8 cellular contexts compared by ENCODE assay signal in the genomic region with DNA sequence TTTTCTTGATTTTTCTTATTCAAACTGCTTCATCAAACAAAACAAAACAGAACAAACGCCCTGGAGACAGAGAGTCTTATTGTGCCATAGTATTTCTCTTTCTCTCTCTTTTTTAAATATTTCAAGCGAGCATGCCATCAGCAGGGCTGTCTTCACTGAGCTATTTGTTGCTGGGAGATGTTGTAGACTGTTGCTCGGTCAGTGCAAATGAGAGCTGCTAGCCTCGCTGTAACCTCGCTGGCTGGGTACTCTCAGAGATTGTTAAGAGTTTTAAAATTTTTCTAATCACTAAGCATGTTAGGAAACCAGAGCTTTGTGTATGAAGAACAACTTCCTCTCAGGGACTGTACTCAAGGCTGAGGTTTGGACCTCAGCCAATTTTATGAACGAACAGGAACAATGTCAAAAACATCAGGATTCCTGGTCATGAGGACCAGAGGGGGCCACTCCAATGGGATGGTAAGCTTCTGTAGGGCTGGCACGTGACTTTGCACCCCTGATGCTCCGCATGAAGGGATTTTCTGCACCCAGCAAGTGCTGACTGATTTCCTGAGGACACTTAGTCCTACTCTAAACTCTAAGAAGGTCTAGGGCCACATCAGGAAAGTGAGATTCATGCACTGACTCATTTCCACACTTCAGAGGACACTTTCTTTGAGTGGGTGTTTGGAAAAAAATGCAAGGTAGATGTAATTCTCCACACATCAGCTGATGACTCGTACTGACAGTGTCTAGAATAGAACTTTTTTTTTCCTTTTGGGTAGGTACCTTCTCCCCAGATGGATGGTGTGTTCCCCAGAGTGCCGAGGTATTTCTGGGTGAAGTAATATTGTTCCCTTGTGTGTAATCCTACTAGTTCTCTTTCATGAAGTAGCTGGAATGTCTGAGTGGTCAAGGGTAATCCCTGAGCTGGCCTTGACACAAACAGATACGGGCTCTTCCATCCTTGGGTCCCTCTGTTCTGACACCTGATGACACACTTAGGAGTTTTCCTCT. TPM values are rescaled to one million over a fixed set of nuclear protein-coding genes. Genes with fewer than 3 reads are reported as not detected.
DNase-seq lines count a peak whose midpoint lies in the region; ATAC-seq and TF ChIP-seq lines count a peak whose summit lies in the region.

No MANE protein-coding gene starts in this region.

- WGBS in tibial nerve, 2 donors, result 39 to 42% methylated on average over 11 of the region's 11 CpGs

- TF ChIP-seq EP300 in tibial nerve (IDR thresholded peaks at IDR 0.05), result peak; percentile 35 to 85

- peak; percentile 55 for DNase-seq in AG09319 (ENCODE audit: extremely low read depth, low read depth)
- DNase-seq in T-helper 17 cell, result no peak
- DNase-seq in cardiac fibroblast (ENCODE audit: low read depth in 2 of 2), result peak; percentile 95 to 96
- DNase-seq in tibial nerve (ENCODE audit: low spot score in 2 of 2), result peak in 1 of 2 donors; percentile 49
- DNase-seq in middle frontal gyrus (ENCODE audit: extremely low spot score, low spot score), result no peak

- H3K27me3 Mint-ChIP-seq in T-helper 17 cell, result no peaks in the 10 kb centered on the region

- TF ChIP-seq CTCF in AG09319 (IDR thresholded peaks at IDR 0.05; ENCODE audit: low read depth, low read length) (no peak), cardiac fibroblast (IDR thresholded peaks at IDR 0.05; ENCODE audit: low read depth, low read length) (no peak), tibial nerve (IDR thresholded peaks at IDR 0.05) (no peak)

- no peak overlapping the region for H3K4me3 ChIP-seq in cardiac fibroblast (replicated peaks in 1 of 2; ENCODE audit: low read depth in 2 of 2, low read length in 2 of 2)
- H3K4me3 ChIP-seq in mucosa of rectum (ENCODE audit: low read length in 2 of 2), result peak overlapping the region in 1 of 2 donors; percentile 37
- H3K4me3 ChIP-seq in tibial nerve, result no peak overlapping the region

- no peaks in the 10 kb centered on the region for H3K27me3 ChIP-seq in mucosa of rectum (ENCODE audit: control insufficient read depth in 2 of 2, insufficient read depth in 2 of 2, low read length in 2 of 2)
- H3K27me3 ChIP-seq in tibial nerve, result no peaks in the 10 kb centered on the region

- no peak for TF ChIP-seq POLR2A in tibial nerve (IDR thresholded peaks at IDR 0.05)

- peak overlapping the region; percentile 88 for H3K4me3 Mint-ChIP-seq in T-helper 17 cell

- peak overlapping the region; percentile 12 to 52 for H3K27ac ChIP-seq in mucosa of rectum (ENCODE audit: low read depth in 2 of 2, low read length in 2 of 2)
- H3K27ac ChIP-seq in tibial nerve, result peak overlapping the region in 3 of 4 donors; percentile 4 to 75 (median 59)

- H3K4me1 ChIP-seq in mucosa of rectum (ENCODE audit: control insufficient read depth in 2 of 2, insufficient read depth in 2 of 2, low read length in 2 of 2) (peaks cover 0 to 2% of the 10 kb centered on the region in 2 donors), tibial nerve (peaks cover 0 to 12% (median 5%) of the 10 kb centered on the region in 4 donors)

- ATAC-seq in GM19025 (IDR thresholded peaks at IDR 0.05; ENCODE audit: low read depth, unreplicated experiment) (peak; percentile 83), HG03175 (IDR thresholded peaks at IDR 0.05; ENCODE audit: unreplicated experiment) (peak; percentile 76), T-helper 17 cell (peak; percentile 81)

- H3K9me3 ChIP-seq in T-helper 17 cell (ENCODE audit: control insufficient read depth, low read length, poor library complexity, severe bottlenecking), result no peaks in the 10 kb centered on the region
- H3K9me3 ChIP-seq in mucosa of rectum (ENCODE audit: control insufficient read depth in 2 of 2, low read length in 2 of 2), result no peaks in the 10 kb centered on the region
- H3K9me3 ChIP-seq in tibial nerve, result no peaks in the 10 kb centered on the region

- no peak overlapping the region for H3K9ac ChIP-seq in mucosa of rectum (ENCODE audit: low read depth in 1 of 2, low read length in 2 of 2)

- H3K36me3 ChIP-seq in mucosa of rectum (ENCODE audit: control insufficient read depth in 2 of 2, insufficient read depth in 2 of 2, low read length in 2 of 2) (no peaks in the 10 kb centered on the region), tibial nerve (no peaks in the 10 kb centered on the region)

- H3K27ac Mint-ChIP-seq in T-helper 17 cell, result peak overlapping the region; percentile 96

- peaks cover 29% of the 10 kb centered on the region for H3K4me1 Mint-ChIP-seq in T-helper 17 cell

- no peaks in the 10 kb centered on the region for H3K36me3 Mint-ChIP-seq in T-helper 17 cell (ENCODE audit: low read depth)

RNA-seq across cellular contexts. Expression of gene IL1R1, which starts 59.7 kb away (rescaled TPM):
- total RNA-seq in T-helper 17 cell, result 10 to 100 TPM; 14.3 to 16.5 TPM
- 10 to 100 TPM; 29.5 to 81.2 (median 57.4) TPM for total RNA-seq in tibial nerve

Comparison
In these comparisons a context has a peak if more than half of its experiments do, and no peak if none do; other contexts are left out.
1. DNase-seq: peak in AG09319 (single experiment) and cardiac fibroblast (2 of 2); none in T-helper 17 cell (0 of 3) and middle frontal gyrus (single experiment).
2. Peak in every context shown above with its lines, with median percentiles within 50 percentile points of each other: ATAC-seq.